In genomic region chr1:247111259-247111635, GRCh38 we compare ENCODE assay signal across 1 cellular context.
TF ChIP-seq lines count a peak whose summit lies in the region.

No MANE protein-coding gene starts in this region.

TF ChIP-seq in HepG2, 621 proteins besides CTCF, POLR2A, EP300 and RAD21 (continued from another document):
- TF ChIP-seq MXD1 (CRISPR knock-in tag; IDR thresholded peaks at IDR 0.05) (no peak), THYN1 (CRISPR knock-in tag; IDR thresholded peaks at IDR 0.05; ENCODE audit: borderline replicate concordance, low read depth) (no peak), ZEB1 (IDR thresholded peaks at IDR 0.05; ENCODE audit: insufficient replicate concordance, low read depth) (no peak), HMGXB3 (CRISPR knock-in tag; IDR thresholded peaks at IDR 0.05; ENCODE audit: borderline replicate concordance) (no peak), KDM6A (CRISPR knock-in tag; IDR thresholded peaks at IDR 0.05; ENCODE audit: low read depth) (no peak), GFI1 (CRISPR knock-in tag; IDR thresholded peaks at IDR 0.05; ENCODE audit: borderline replicate concordance) (0 out of 2 replicates have a peak, but pooled peaks have one; percentile 15), USF2 (IDR thresholded peaks at IDR 0.05; ENCODE audit: low read depth, low read length) (no peak), USF2 (CRISPR knock-in tag; IDR thresholded peaks at IDR 0.05; ENCODE audit: borderline replicate concordance) (no peak), PAXIP1 (CRISPR knock-in tag; conservative IDR thresholded peaks at IDR 0.05) (no peak), MAFK (conservative IDR thresholded peaks at IDR 0.05 in 1 of 2, IDR thresholded peaks at IDR 0.05 in 1 of 2; ENCODE audit: low read length in 2 of 2) (no peak)
TF ChIP-seq in HepG2: peak in this region for 7.
